Comparison of ENCODE assay signal across 15 cellular contexts in the genomic region with DNA sequence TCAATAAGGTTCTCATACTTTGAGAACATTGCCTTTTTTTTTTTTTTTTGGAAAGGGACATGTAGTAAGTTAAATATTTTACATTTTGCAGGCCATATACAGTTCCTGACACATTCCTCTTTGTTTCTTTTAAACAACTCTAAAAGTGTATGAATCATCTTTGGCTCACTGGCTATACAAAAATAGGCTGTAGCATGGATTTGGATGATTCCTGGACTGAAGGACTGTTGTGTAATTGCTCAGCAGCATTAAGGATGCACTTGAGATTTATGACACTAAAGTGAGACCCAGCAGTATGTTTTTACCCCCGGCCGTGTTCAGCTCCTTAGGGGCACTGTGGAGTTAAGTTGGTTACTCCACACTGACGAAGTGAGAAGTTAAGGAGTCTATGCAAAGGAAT. TPM values are rescaled to one million over a fixed set of nuclear protein-coding genes. Genes with fewer than 3 reads are reported as not detected.
DNase-seq lines count a peak whose midpoint lies in the region; ATAC-seq, FAIRE-seq and TF ChIP-seq lines count a peak whose summit lies in the region.
"Had no signal": no experiment of that assay in that cellular context is flagged by ENCODE, and none has a peak within 500 bp of the region (broad histone marks: within the 10 kb centered on the region; RNA-seq: fewer than 3 reads in every experiment).

No MANE protein-coding gene starts in this region.

- peak overlapping the region; percentile 7 for H3K27ac Mint-ChIP-seq in activated naive CD8-positive, alpha-beta T cell treated with anti-CD3 and anti-CD28 coated beads, Interleukin-2, amount 10 ng/mL, durations not matched to agents 7 days and 5 days
- no peak overlapping the region for H3K27ac Mint-ChIP-seq in activated naive CD8-positive, alpha-beta T cell treated with anti-CD3 and anti-CD28 coated beads, Interleukin-2, amount 50 U/mL, for 24 hours
- peak overlapping the region; percentile 43 for H3K27ac Mint-ChIP-seq in astrocyte (ENCODE audit: unreplicated experiment)
- H3K27ac Mint-ChIP-seq in activated CD4-positive, alpha-beta T cell treated with anti-CD3 and anti-CD28 coated beads, Interleukin-2, amount 10 ng/mL, durations not matched to agents 24 days and 14 days: no peak overlapping the region
- no peak overlapping the region for H3K27ac Mint-ChIP-seq in natural killer cell treated with Interleukin-12 subunit alpha and Interleukin-12 subunit beta and Interleukin-15 and Interleukin-18, amount 100 ng/mL, for 72 hours
- H3K27ac Mint-ChIP-seq: activated naive CD4-positive, alpha-beta T cell treated with anti-CD3 and anti-CD28 coated beads, Interleukin-2, amount 10 ng/mL, durations not matched to agents 7 days and 5 days; endodermal cell had no signal

- FAIRE-seq in astrocyte (lab: Jason Lieb, UNC): peak; percentile 20

- no peaks in the 10 kb centered on the region for H3K27me3 Mint-ChIP-seq in activated naive CD8-positive, alpha-beta T cell treated with anti-CD3 and anti-CD28 coated beads, Interleukin-2, amount 10 ng/mL, durations not matched to agents 7 days and 5 days
- H3K27me3 Mint-ChIP-seq in activated naive CD8-positive, alpha-beta T cell treated with anti-CD3 and anti-CD28 coated beads, Interleukin-2, amount 50 U/mL, for 24 hours: no peaks in the 10 kb centered on the region
- no peaks in the 10 kb centered on the region for H3K27me3 Mint-ChIP-seq in astrocyte (ENCODE audit: low read depth, unreplicated experiment)
- H3K27me3 Mint-ChIP-seq in activated CD4-positive, alpha-beta T cell treated with anti-CD3 and anti-CD28 coated beads, Interleukin-2, amount 10 ng/mL, durations not matched to agents 24 days and 14 days: no peaks in the 10 kb centered on the region
- H3K27me3 Mint-ChIP-seq in natural killer cell treated with Interleukin-12 subunit alpha and Interleukin-12 subunit beta and Interleukin-15 and Interleukin-18, amount 100 ng/mL, for 72 hours: no peaks in the 10 kb centered on the region
- H3K27me3 Mint-ChIP-seq: activated naive CD4-positive, alpha-beta T cell treated with anti-CD3 and anti-CD28 coated beads, Interleukin-2, amount 10 ng/mL, durations not matched to agents 7 days and 5 days had no signal

- H3K27me3 ChIP-seq in astrocyte (ENCODE audit: insufficient read depth, low read length) (no peaks in the 10 kb centered on the region), foreskin keratinocyte (no peaks in the 10 kb centered on the region), aorta (ENCODE audit: control insufficient read depth in 1 of 2, insufficient read depth in 2 of 2, low read length in 1 of 2) (no peaks in the 10 kb centered on the region)
- H3K27me3 ChIP-seq: transverse colon had no signal

- ATAC-seq in activated naive CD8-positive, alpha-beta T cell treated with anti-CD3 and anti-CD28 coated beads, Interleukin-2, amount 10 ng/mL, durations not matched to agents 7 days and 5 days (ENCODE audit: low read depth): no peak
- ATAC-seq in activated naive CD8-positive, alpha-beta T cell treated with anti-CD3 and anti-CD28 coated beads, Interleukin-2, amount 50 U/mL, for 24 hours: no peak
- ATAC-seq in foreskin keratinocyte (peak; percentile 81), aorta (ENCODE audit: low FRiP score) (peak; percentile 33), HG03442 (IDR thresholded peaks at IDR 0.05; ENCODE audit: unreplicated experiment) (no peak)
- no peak for ATAC-seq in natural killer cell treated with Interleukin-12 subunit alpha and Interleukin-12 subunit beta and Interleukin-15 and Interleukin-18, amount 100 ng/mL, for 72 hours
- ATAC-seq: right cardiac atrium had no signal

- no peaks in the 10 kb centered on the region for H3K4me1 Mint-ChIP-seq in activated naive CD8-positive, alpha-beta T cell treated with anti-CD3 and anti-CD28 coated beads, Interleukin-2, amount 10 ng/mL, durations not matched to agents 7 days and 5 days
- no peaks in the 10 kb centered on the region for H3K4me1 Mint-ChIP-seq in activated naive CD8-positive, alpha-beta T cell treated with anti-CD3 and anti-CD28 coated beads, Interleukin-2, amount 50 U/mL, for 24 hours
- H3K4me1 Mint-ChIP-seq in astrocyte (ENCODE audit: low read depth, unreplicated experiment): peaks cover 9% of the 10 kb centered on the region
- peaks cover 4% of the 10 kb centered on the region for H3K4me1 Mint-ChIP-seq in activated CD4-positive, alpha-beta T cell treated with anti-CD3 and anti-CD28 coated beads, Interleukin-2, amount 10 ng/mL, durations not matched to agents 24 days and 14 days
- no peaks in the 10 kb centered on the region for H3K4me1 Mint-ChIP-seq in natural killer cell treated with Interleukin-12 subunit alpha and Interleukin-12 subunit beta and Interleukin-15 and Interleukin-18, amount 100 ng/mL, for 72 hours (ENCODE audit: low read depth in 2 of 2)
- H3K4me1 Mint-ChIP-seq: activated naive CD4-positive, alpha-beta T cell treated with anti-CD3 and anti-CD28 coated beads, Interleukin-2, amount 10 ng/mL, durations not matched to agents 7 days and 5 days; endodermal cell had no signal

- 24 to 34% methylated on average over 3 of the region's 3 CpGs for WGBS in aorta, 2 donors

- peaks cover 38% of the 10 kb centered on the region for H3K36me3 Mint-ChIP-seq in activated naive CD8-positive, alpha-beta T cell treated with anti-CD3 and anti-CD28 coated beads, Interleukin-2, amount 10 ng/mL, durations not matched to agents 7 days and 5 days
- peaks cover 25% of the 10 kb centered on the region for H3K36me3 Mint-ChIP-seq in activated naive CD8-positive, alpha-beta T cell treated with anti-CD3 and anti-CD28 coated beads, Interleukin-2, amount 50 U/mL, for 24 hours (ENCODE audit: low read depth)
- H3K36me3 Mint-ChIP-seq in astrocyte (ENCODE audit: low read depth, unreplicated experiment): peaks cover 1% of the 10 kb centered on the region
- peaks cover 32% of the 10 kb centered on the region for H3K36me3 Mint-ChIP-seq in activated CD4-positive, alpha-beta T cell treated with anti-CD3 and anti-CD28 coated beads, Interleukin-2, amount 10 ng/mL, durations not matched to agents 24 days and 14 days (ENCODE audit: low read depth)
- H3K36me3 Mint-ChIP-seq in natural killer cell treated with Interleukin-12 subunit alpha and Interleukin-12 subunit beta and Interleukin-15 and Interleukin-18, amount 100 ng/mL, for 72 hours: peaks cover 13% of the 10 kb centered on the region

- H4K20me1 ChIP-seq in astrocyte (ENCODE audit: insufficient read depth, low read length): no peaks in the 10 kb centered on the region

- H3K36me3 ChIP-seq in astrocyte (ENCODE audit: insufficient read depth, low read length): peaks cover 2% of the 10 kb centered on the region
- H3K36me3 ChIP-seq in aorta (ENCODE audit: control insufficient read depth in 1 of 2, insufficient read depth in 2 of 2, low read length in 1 of 2): no peaks in the 10 kb centered on the region

- intact Hi-C loops in aorta (cut with DNase I): loop anchor here in 1 of 2 donors (5.0 kb wide), 1 partner anchor 41 kb away; a partner anchor contains a TSS
- intact Hi-C loops in activated CD4-positive, alpha-beta T cell treated with anti-CD3 and anti-CD28 coated beads, Interleukin-2, amount 10 ng/mL, durations not matched to agents 24 days and 14 days (cut with micrococcal nuclease): no loop called here

- no peak for DNase-seq in activated naive CD8-positive, alpha-beta T cell treated with anti-CD3 and anti-CD28 coated beads, Interleukin-2, amount 10 ng/mL, durations not matched to agents 7 days and 5 days
- DNase-seq in activated naive CD8-positive, alpha-beta T cell treated with anti-CD3 and anti-CD28 coated beads, Interleukin-2, amount 50 U/mL, for 24 hours: no peak
- DNase-seq in astrocyte (ENCODE audit: low read depth) (peak; percentile 73), foreskin keratinocyte (peak in 1 of 2 donors; percentile 59), aorta (no peak)
- DNase-seq in activated CD4-positive, alpha-beta T cell treated with anti-CD3 and anti-CD28 coated beads, Interleukin-2, amount 10 ng/mL, durations not matched to agents 24 days and 14 days: no peak
- no peak for DNase-seq in natural killer cell treated with Interleukin-12 subunit alpha and Interleukin-12 subunit beta and Interleukin-15 and Interleukin-18, amount 100 ng/mL, for 72 hours (ENCODE audit: low spot score)
- DNase-seq: 8988T; activated naive CD4-positive, alpha-beta T cell treated with anti-CD3 and anti-CD28 coated beads, Interleukin-2, amount 10 ng/mL, durations not matched to agents 7 days and 5 days; DND-41; endodermal cell; NCI-H510A treated with DMSO at 0.1 percent for 48 hours; right cardiac atrium; transverse colon had no signal

- H3K9me3 ChIP-seq in astrocyte (ENCODE audit: insufficient read depth, low read depth, low read length) (no peaks in the 10 kb centered on the region), aorta (ENCODE audit: control insufficient read depth, low read length) (no peaks in the 10 kb centered on the region)
- H3K9me3 ChIP-seq: transverse colon had no signal

- POLR2A ChIA-PET in activated naive CD8-positive, alpha-beta T cell treated with anti-CD3 and anti-CD28 coated beads, Interleukin-2, amount 10 ng/mL, durations not matched to agents 7 days and 5 days (lab: Charles Lee): no interaction called here

- H3K4me3 ChIP-seq in astrocyte (ENCODE audit: insufficient read depth, low read depth, low read length) (no peak overlapping the region), aorta (ENCODE audit: low read length in 2 of 2) (no peak overlapping the region)
- H3K4me3 ChIP-seq: transverse colon had no signal

- TF ChIP-seq CTCF in astrocyte (IDR thresholded peaks at IDR 0.05; ENCODE audit: insufficient read depth, low read depth, low read length): no peak
- no peak for TF ChIP-seq CTCF in foreskin keratinocyte (conservative IDR thresholded peaks at IDR 0.05)

- H2AFZ ChIP-seq in astrocyte (ENCODE audit: low read depth, low read length): no peak overlapping the region

- H3K4me1 ChIP-seq in astrocyte (ENCODE audit: insufficient read depth, low read length) (peaks cover 6% of the 10 kb centered on the region), foreskin keratinocyte (no peaks in the 10 kb centered on the region), aorta (ENCODE audit: control insufficient read depth in 1 of 2, insufficient read depth in 2 of 2, low read length in 2 of 2) (peaks cover 0 to 2% of the 10 kb centered on the region in 2 donors)
- H3K4me1 ChIP-seq: transverse colon had no signal

- no peak overlapping the region for H3K27ac ChIP-seq in astrocyte (ENCODE audit: low read depth, low read length)
- H3K27ac ChIP-seq in foreskin keratinocyte: no peak overlapping the region
- no peak overlapping the region for H3K27ac ChIP-seq in aorta (ENCODE audit: low read depth in 1 of 2, low read length in 2 of 2)
- H3K27ac ChIP-seq: transverse colon had no signal

- H3K4me2 ChIP-seq in astrocyte (ENCODE audit: low read length): peak overlapping the region; percentile 25

- no peaks in the 10 kb centered on the region for H3K79me2 ChIP-seq in astrocyte (ENCODE audit: insufficient read depth, low read length)

- H3K4me3 Mint-ChIP-seq in activated naive CD8-positive, alpha-beta T cell treated with anti-CD3 and anti-CD28 coated beads, Interleukin-2, amount 10 ng/mL, durations not matched to agents 7 days and 5 days: no peak overlapping the region
- H3K4me3 Mint-ChIP-seq in activated naive CD8-positive, alpha-beta T cell treated with anti-CD3 and anti-CD28 coated beads, Interleukin-2, amount 50 U/mL, for 24 hours: no peak overlapping the region
- no peak overlapping the region for H3K4me3 Mint-ChIP-seq in astrocyte (ENCODE audit: unreplicated experiment)
- H3K4me3 Mint-ChIP-seq in activated CD4-positive, alpha-beta T cell treated with anti-CD3 and anti-CD28 coated beads, Interleukin-2, amount 10 ng/mL, durations not matched to agents 24 days and 14 days: no peak overlapping the region
- no peak overlapping the region for H3K4me3 Mint-ChIP-seq in natural killer cell treated with Interleukin-12 subunit alpha and Interleukin-12 subunit beta and Interleukin-15 and Interleukin-18, amount 100 ng/mL, for 72 hours
- H3K4me3 Mint-ChIP-seq: activated naive CD4-positive, alpha-beta T cell treated with anti-CD3 and anti-CD28 coated beads, Interleukin-2, amount 10 ng/mL, durations not matched to agents 7 days and 5 days; endodermal cell had no signal

- no peaks in the 10 kb centered on the region for H3K9me3 Mint-ChIP-seq in activated naive CD8-positive, alpha-beta T cell treated with anti-CD3 and anti-CD28 coated beads, Interleukin-2, amount 10 ng/mL, durations not matched to agents 7 days and 5 days
- no peaks in the 10 kb centered on the region for H3K9me3 Mint-ChIP-seq in activated naive CD8-positive, alpha-beta T cell treated with anti-CD3 and anti-CD28 coated beads, Interleukin-2, amount 50 U/mL, for 24 hours
- H3K9me3 Mint-ChIP-seq in astrocyte (ENCODE audit: unreplicated experiment): no peaks in the 10 kb centered on the region
- H3K9me3 Mint-ChIP-seq in activated CD4-positive, alpha-beta T cell treated with anti-CD3 and anti-CD28 coated beads, Interleukin-2, amount 10 ng/mL, durations not matched to agents 24 days and 14 days: no peaks in the 10 kb centered on the region
- H3K9me3 Mint-ChIP-seq in natural killer cell treated with Interleukin-12 subunit alpha and Interleukin-12 subunit beta and Interleukin-15 and Interleukin-18, amount 100 ng/mL, for 72 hours: no peaks in the 10 kb centered on the region
- H3K9me3 Mint-ChIP-seq: activated naive CD4-positive, alpha-beta T cell treated with anti-CD3 and anti-CD28 coated beads, Interleukin-2, amount 10 ng/mL, durations not matched to agents 7 days and 5 days; endodermal cell had no signal

- H3K9ac ChIP-seq in astrocyte (ENCODE audit: low read length): no peak overlapping the region

RNA-seq across cellular contexts. Expression of a gene that starts 41.3 kb away (rescaled TPM):
- total RNA-seq in activated naive CD8-positive, alpha-beta T cell treated with anti-CD3 and anti-CD28 coated beads, Interleukin-2, amount 10 ng/mL, durations not matched to agents 7 days and 5 days: 10 to 100 TPM; 46.5 to 54.2 TPM
- total RNA-seq in astrocyte (31.7 and 34.9 TPM in 2 replicates), foreskin keratinocyte (25.3 and 31.6 TPM in 2 replicates), aorta (10 to 100 TPM; 43.7 to 46.1 TPM)
- polyA plus RNA-seq in foreskin keratinocyte (6.3 and 6.5 TPM in 2 replicates), aorta (10 to 100 TPM in 1 of 2 donors, 1 to 10 TPM in 1; 6.6 to 21.5 TPM)
- 44.9 and 47.7 TPM in 2 replicates for total RNA-seq in activated CD4-positive, alpha-beta T cell treated with anti-CD3 and anti-CD28 coated beads, Interleukin-2, amount 10 ng/mL, durations not matched to agents 24 days and 14 days
- 10 to 100 TPM; 34.2 to 60.9 TPM for total RNA-seq in natural killer cell treated with Interleukin-12 subunit alpha and Interleukin-12 subunit beta and Interleukin-15 and Interleukin-18, amount 100 ng/mL, for 72 hours

Comparison
In these comparisons a context has a peak if more than half of its experiments do, and no peak if none do; other contexts are left out.
1. H3K27ac Mint-ChIP-seq: peak in activated naive CD8-positive, alpha-beta T cell treated with anti-CD3 and anti-CD28 coated beads, Interleukin-2, amount 10 ng/mL, durations not matched to agents 7 days and 5 days (single experiment) and astrocyte (single experiment); none in activated naive CD8-positive, alpha-beta T cell treated with anti-CD3 and anti-CD28 coated beads, Interleukin-2, amount 50 U/mL, for 24 hours (single experiment), activated CD4-positive, alpha-beta T cell treated with anti-CD3 and anti-CD28 coated beads, Interleukin-2, amount 10 ng/mL, durations not matched to agents 24 days and 14 days (single experiment) and natural killer cell treated with Interleukin-12 subunit alpha and Interleukin-12 subunit beta and Interleukin-15 and Interleukin-18, amount 100 ng/mL, for 72 hours (0 of 2).
2. ATAC-seq: peak in foreskin keratinocyte (single experiment) and aorta (single experiment); none in activated naive CD8-positive, alpha-beta T cell treated with anti-CD3 and anti-CD28 coated beads, Interleukin-2, amount 10 ng/mL, durations not matched to agents 7 days and 5 days (single experiment), activated naive CD8-positive, alpha-beta T cell treated with anti-CD3 and anti-CD28 coated beads, Interleukin-2, amount 50 U/mL, for 24 hours (single experiment), HG03442 (single experiment) and natural killer cell treated with Interleukin-12 subunit alpha and Interleukin-12 subunit beta and Interleukin-15 and Interleukin-18, amount 100 ng/mL, for 72 hours (0 of 2).